ENCODE assay signal across 9 cellular contexts in genomic region chrY:15424633-15425259, GRCh38.
DNase-seq lines count a peak whose midpoint lies in the region; ATAC-seq, FAIRE-seq and TF ChIP-seq lines count a peak whose summit lies in the region.
"Had no signal": no experiment of that assay in that cellular context is flagged by ENCODE, and none has a peak within 500 bp of the region (broad histone marks: within the 10 kb centered on the region; RNA-seq: fewer than 3 reads in every experiment).

No MANE protein-coding gene starts in this region.

- H3K9ac ChIP-seq in astrocyte (ENCODE audit: low read length), result peak overlapping the region; percentile 84

- H3K27me3 Mint-ChIP-seq in astrocyte (ENCODE audit: low read depth, unreplicated experiment) (peaks cover 11% of the 10 kb centered on the region), progenitor cell of endocrine pancreas (no peaks in the 10 kb centered on the region)
- H3K27me3 Mint-ChIP-seq in naive thymus-derived CD4-positive, alpha-beta T cell, result peaks cover 0 to 10% (median 0%) of the 10 kb centered on the region in 5 donors

- H3K9me3 Mint-ChIP-seq in astrocyte (ENCODE audit: unreplicated experiment), result peaks cover 3% of the 10 kb centered on the region
- peaks cover 0 to 22% (median 0%) of the 10 kb centered on the region in 11 donors for H3K9me3 Mint-ChIP-seq in naive thymus-derived CD4-positive, alpha-beta T cell
- H3K9me3 Mint-ChIP-seq in progenitor cell of endocrine pancreas (ENCODE audit: low read depth), result no peaks in the 10 kb centered on the region

- peak overlapping the region; percentile 62 for H3K4me3 ChIP-seq in astrocyte (ENCODE audit: insufficient read depth, low read depth, low read length)
- peak overlapping the region; percentile 68 for H3K4me3 ChIP-seq in naive thymus-derived CD4-positive, alpha-beta T cell (ENCODE audit: low read length)

- no peaks in the 10 kb centered on the region for H3K9me3 ChIP-seq in astrocyte (ENCODE audit: insufficient read depth, low read depth, low read length)
- no peaks in the 10 kb centered on the region for H3K9me3 ChIP-seq in naive thymus-derived CD4-positive, alpha-beta T cell (ENCODE audit: control insufficient read depth in 2 of 3, low read length in 3 of 3)

- FAIRE-seq in GM18507 (lab: Jason Lieb, UNC) (peak; percentile 60), astrocyte (lab: Jason Lieb, UNC) (no peak)
- FAIRE-seq: H54 had no signal

- H2AFZ ChIP-seq in astrocyte (ENCODE audit: low read depth, low read length), result peak overlapping the region; percentile 73

- H3K4me1 ChIP-seq in astrocyte (ENCODE audit: insufficient read depth, low read length), result no peaks in the 10 kb centered on the region
- peaks cover 0 to 15% of the 10 kb centered on the region in 2 donors for H3K4me1 ChIP-seq in naive thymus-derived CD4-positive, alpha-beta T cell (ENCODE audit: control insufficient read depth in 2 of 2, insufficient read depth in 2 of 2, low read length in 2 of 2)

- no peaks in the 10 kb centered on the region for H4K20me1 ChIP-seq in astrocyte (ENCODE audit: insufficient read depth, low read length)

- peaks cover 2% of the 10 kb centered on the region for H3K4me1 Mint-ChIP-seq in astrocyte (ENCODE audit: low read depth, unreplicated experiment)
- H3K4me1 Mint-ChIP-seq in naive thymus-derived CD4-positive, alpha-beta T cell, result peaks cover 0 to 27% (median 20%) of the 10 kb centered on the region in 7 donors
- H3K4me1 Mint-ChIP-seq in progenitor cell of endocrine pancreas (ENCODE audit: low read depth), result no peaks in the 10 kb centered on the region

- H3K36me3 Mint-ChIP-seq in astrocyte (ENCODE audit: low read depth, unreplicated experiment) (no peaks in the 10 kb centered on the region), progenitor cell of endocrine pancreas (ENCODE audit: insufficient read depth) (no peaks in the 10 kb centered on the region)
- H3K36me3 Mint-ChIP-seq in naive thymus-derived CD4-positive, alpha-beta T cell, result peaks cover 0 to 9% (median 0%) of the 10 kb centered on the region in 5 donors

- H3K27ac ChIP-seq in astrocyte (ENCODE audit: low read depth, low read length), result peak overlapping the region; percentile 21
- H3K27ac ChIP-seq in naive thymus-derived CD4-positive, alpha-beta T cell (ENCODE audit: low read depth, low read length), result peak overlapping the region; percentile 73

- CTCF ChIA-PET in naive thymus-derived CD4-positive, alpha-beta T cell (lab: Charles Lee), result no interaction called here

- H3K4me2 ChIP-seq in astrocyte (ENCODE audit: low read length), result peak overlapping the region; percentile 85

- peak overlapping the region; percentile 85 for H3K27ac Mint-ChIP-seq in astrocyte (ENCODE audit: unreplicated experiment)
- H3K27ac Mint-ChIP-seq in naive thymus-derived CD4-positive, alpha-beta T cell, result peak overlapping the region in 5 of 9 donors; percentile 94 to 98 (median 98)
- no peak overlapping the region for H3K27ac Mint-ChIP-seq in progenitor cell of endocrine pancreas

- POLR2A ChIA-PET in naive thymus-derived CD4-positive, alpha-beta T cell (lab: Charles Lee), result interaction anchor here (1.2 to 1.5 kb wide), 2 partner anchors 16 to 31 kb away, joined by 3 to 4 read pairs; no protein-coding TSS in a partner anchor

- no peak for TF ChIP-seq POLR2A in GM18505 (IDR thresholded peaks at IDR 0.05; ENCODE audit: borderline replicate concordance, extremely low read depth, insufficient read depth, insufficient read length)

- TF ChIP-seq CTCF in astrocyte (IDR thresholded peaks at IDR 0.05; ENCODE audit: insufficient read depth, low read depth, low read length) (no peak), progenitor cell of endocrine pancreas (IDR thresholded peaks at IDR 0.05; ENCODE audit: unreplicated experiment) (no peak)

- H3K36me3 ChIP-seq in astrocyte (ENCODE audit: insufficient read depth, low read length), result no peaks in the 10 kb centered on the region
- no peaks in the 10 kb centered on the region for H3K36me3 ChIP-seq in naive thymus-derived CD4-positive, alpha-beta T cell (ENCODE audit: control insufficient read depth in 2 of 3, insufficient read depth in 3 of 3, low read length in 3 of 3)

- H3K4me3 Mint-ChIP-seq in astrocyte (ENCODE audit: unreplicated experiment) (peak overlapping the region; percentile 80), progenitor cell of endocrine pancreas (ENCODE audit: low read depth) (no peak overlapping the region)
- H3K4me3 Mint-ChIP-seq in naive thymus-derived CD4-positive, alpha-beta T cell, result peak overlapping the region in 5 of 10 donors; percentile 83 to 94 (median 91)

- intact Hi-C loops in naive thymus-derived CD4-positive, alpha-beta T cell (cut with micrococcal nuclease), result loop anchor here (1.0 to 10.0 kb wide), 4 partner anchors 32 to 1722 kb away; partner anchors contain the start of gene TMSB4Y (in 2 of the 2)

- H3K79me2 ChIP-seq in astrocyte (ENCODE audit: insufficient read depth, low read length), result no peaks in the 10 kb centered on the region

- ATAC-seq in HG03103 (IDR thresholded peaks at IDR 0.05; ENCODE audit: low read depth, unreplicated experiment) (peak; percentile 73), GM18517 (IDR thresholded peaks at IDR 0.05; ENCODE audit: unreplicated experiment) (no peak), GM18505 (IDR thresholded peaks at IDR 0.05; ENCODE audit: unreplicated experiment) (no peak)
- ATAC-seq in naive thymus-derived CD4-positive, alpha-beta T cell, result peak; percentile 66

- no peak for DNase-seq in GM18507 (ENCODE audit: extremely low spot score, insufficient read length, low read depth)
- DNase-seq in astrocyte (ENCODE audit: low read depth), result no peak
- DNase-seq in naive thymus-derived CD4-positive, alpha-beta T cell, result peak in 2 of 9 donors; percentile 38 to 39
- DNase-seq in NCI-H69 (lab: John Stamatoyannopoulos, UW), result no peak
- DNase-seq in progenitor cell of endocrine pancreas (ENCODE audit: low spot score, unreplicated experiment), result no peak

- no peaks in the 10 kb centered on the region for H3K27me3 ChIP-seq in astrocyte (ENCODE audit: insufficient read depth, low read length)
- no peaks in the 10 kb centered on the region for H3K27me3 ChIP-seq in naive thymus-derived CD4-positive, alpha-beta T cell (ENCODE audit: control insufficient read depth in 2 of 2, insufficient read depth in 2 of 2, low read length in 2 of 2)

Comparison
In these comparisons a context has a peak if more than half of its experiments do, and no peak if none do; other contexts are left out.
1. ATAC-seq: peak in HG03103 (single experiment) and naive thymus-derived CD4-positive, alpha-beta T cell (single experiment); none in GM18517 (single experiment) and GM18505 (single experiment).